9 cellular contexts compared by ENCODE assay signal in the genomic region with DNA sequence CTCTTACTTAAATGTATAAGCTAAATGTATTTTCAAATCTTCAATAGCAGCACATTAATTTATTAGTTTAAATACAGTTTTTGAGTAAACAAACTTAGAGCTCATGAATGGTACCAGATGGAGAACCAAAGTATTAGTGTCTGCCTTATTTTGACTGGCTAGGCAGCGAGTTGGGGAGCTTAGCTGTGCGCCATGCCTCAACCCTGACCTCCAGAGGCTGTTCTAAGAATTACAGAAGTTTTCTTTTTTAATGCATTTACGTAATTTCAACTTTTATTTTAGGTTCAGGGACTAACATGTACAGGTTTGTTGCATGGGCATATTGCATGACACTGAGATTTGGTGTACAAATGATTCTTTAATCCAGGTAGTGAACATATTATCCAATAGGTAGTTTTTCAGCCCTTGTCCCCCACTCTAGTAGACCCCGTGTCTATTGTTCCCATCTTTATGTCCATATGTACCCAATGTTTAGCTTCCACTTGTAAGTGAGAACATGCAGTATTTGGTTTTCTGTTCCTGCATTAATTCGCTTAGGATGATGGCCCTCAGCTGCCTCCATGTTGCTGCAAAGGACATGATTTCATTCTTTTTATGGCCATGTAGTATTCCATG.
A peak's percentile ranks its signal among the peaks of the same experiment; 100 is the strongest.
DNase-seq lines count a peak whose midpoint lies in the region; ATAC-seq, FAIRE-seq and TF ChIP-seq lines count a peak whose summit lies in the region.
"Had no signal": no experiment of that assay in that cellular context is flagged by ENCODE, and none has a peak within 500 bp of the region (broad histone marks: within the 10 kb centered on the region; RNA-seq: fewer than 3 reads in every experiment).

No MANE protein-coding gene starts in this region.

- no peak overlapping the region for H3K4me3 Mint-ChIP-seq in T-cell

- H3K9ac ChIP-seq in Karpas-422 (ENCODE audit: low read length), result no peak overlapping the region
- H3K9ac ChIP-seq in liver (ENCODE audit: low read depth in 1 of 2, low read length in 2 of 2), result no peak overlapping the region

- no peak overlapping the region for H3K27ac ChIP-seq in Karpas-422 (ENCODE audit: low read length)
- H3K27ac ChIP-seq in adrenal gland, result no peak overlapping the region
- no peak overlapping the region for H3K27ac ChIP-seq in liver (ENCODE audit: low read depth in 1 of 2, low read length in 2 of 2)
- H3K27ac ChIP-seq: epithelial cell of prostate had no signal

- peaks cover 0 to 6% (median 0%) of the 10 kb centered on the region in 3 donors for H3K9me3 Mint-ChIP-seq in T-cell

- DNase-seq in activated CD4-positive, alpha-beta T cell treated with anti-CD3 and anti-CD28 coated beads, Interleukin-2, amount 50 U/mL, for 48 hours, result peak; percentile 0 to 3
- no peak for DNase-seq in activated CD4-positive, alpha-beta T cell treated with anti-CD3 and anti-CD28 coated beads for 1 hour
- DNase-seq in H54 (ENCODE audit: insufficient read length, low spot score), result peak; percentile 9
- DNase-seq in Karpas-422, result peak; percentile 78
- DNase-seq in adrenal gland, result peak in 6 of 7 donors; percentile 18 to 56 (median 41)
- DNase-seq in T-cell, result no peak
- no peak for DNase-seq in nucleus accumbens (lab: John Stamatoyannopoulos, UW)

- H3K4me1 Mint-ChIP-seq in T-cell, result no peaks in the 10 kb centered on the region

- H3K9me3 ChIP-seq in Karpas-422 (ENCODE audit: low read length), result no peaks in the 10 kb centered on the region
- H3K9me3 ChIP-seq in adrenal gland (replicated peaks in 1 of 3), result no peaks in the 10 kb centered on the region
- H3K9me3 ChIP-seq in liver (ENCODE audit: control insufficient read depth in 4 of 4, low read length in 3 of 4), result no peaks in the 10 kb centered on the region

- WGBS in adrenal gland, 4 donors, result 24 to 39% (median 33%) methylated on average over 5 of the region's 5 CpGs
- 33% methylated on average over 5 of the region's 5 CpGs for WGBS in liver

- H3K9me2 ChIP-seq in Karpas-422 (replicated peaks; ENCODE audit: insufficient read depth, low read length), result no peaks in the 10 kb centered on the region

- TF ChIP-seq POLR2A in H54 (IDR thresholded peaks at IDR 0.05; ENCODE audit: low read depth, low read length), result no peak
- TF ChIP-seq POLR2A in adrenal gland (IDR thresholded peaks at IDR 0.05), result no peak

- H3K27me3 Mint-ChIP-seq in T-cell, result no peaks in the 10 kb centered on the region

- no peak overlapping the region for H3K4me3 ChIP-seq in Karpas-422 (ENCODE audit: low read length)
- no peak overlapping the region for H3K4me3 ChIP-seq in adrenal gland
- no peak overlapping the region for H3K4me3 ChIP-seq in liver (ENCODE audit: low read depth in 1 of 3, low read length in 3 of 3)

- H3K4me1 ChIP-seq in Karpas-422 (ENCODE audit: low read length) (no peaks in the 10 kb centered on the region), adrenal gland (replicated peaks in 1 of 2) (peaks cover 0 to 4% of the 10 kb centered on the region in 2 donors), liver (ENCODE audit: control insufficient read depth in 4 of 4, insufficient read depth in 4 of 4, low read length in 3 of 4) (no peaks in the 10 kb centered on the region)

- CTCF ChIA-PET in T-cell (lab: Charles Lee), result interaction anchor here in 1 of 2 donors (0.9 kb wide), 1 partner anchor 8 kb away, joined by 3 read pairs; no protein-coding TSS in a partner anchor

- ATAC-seq in T-cell (replicated peaks in 1 of 4), result no peak

- no peaks in the 10 kb centered on the region for H3K36me3 Mint-ChIP-seq in T-cell

- POLR2A ChIA-PET in T-cell (lab: Charles Lee), result no interaction called here

- intact Hi-C loops in adrenal gland (cut with DNase I), result no loop called here

- TF ChIP-seq RAD21 in liver (IDR thresholded peaks at IDR 0.05), result peak; percentile 74 to 75

- H3K4me2 ChIP-seq in Karpas-422 (ENCODE audit: low read depth, low read length, poor library complexity, severe bottlenecking), result no peak overlapping the region

- no peak overlapping the region for H2AFZ ChIP-seq in Karpas-422 (ENCODE audit: low read length)

- H3K27ac Mint-ChIP-seq in T-cell, result no peak overlapping the region

- no peaks in the 10 kb centered on the region for H3K36me3 ChIP-seq in Karpas-422 (ENCODE audit: insufficient read depth, low read length)
- H3K36me3 ChIP-seq in adrenal gland (replicated peaks in 1 of 2), result no peaks in the 10 kb centered on the region
- no peaks in the 10 kb centered on the region for H3K36me3 ChIP-seq in liver (ENCODE audit: control insufficient read depth in 4 of 4, insufficient read depth in 3 of 4, low read depth in 1 of 4, low read length in 3 of 4)

- FAIRE-seq in H54 (lab: Jason Lieb, UNC), result peak; percentile 94

- H3K27me3 ChIP-seq in Karpas-422 (ENCODE audit: low read length) (no peaks in the 10 kb centered on the region), adrenal gland (no peaks in the 10 kb centered on the region), liver (ENCODE audit: control insufficient read depth in 4 of 4, insufficient read depth in 4 of 4, low read length in 3 of 4) (no peaks in the 10 kb centered on the region)

- H4K20me1 ChIP-seq in Karpas-422 (ENCODE audit: insufficient read depth, low read depth, low read length), result no peaks in the 10 kb centered on the region

- H3K79me2 ChIP-seq in Karpas-422 (ENCODE audit: low read length), result no peaks in the 10 kb centered on the region

- TF ChIP-seq CTCF in adrenal gland (IDR thresholded peaks at IDR 0.05), result peak; percentile 69 to 79 (median 72)
- TF ChIP-seq CTCF in liver (IDR thresholded peaks at IDR 0.05; ENCODE audit: low read depth, low read length, missing input control), result peak; percentile 49

TF ChIP-seq in liver, 16 proteins besides CTCF, POLR2A, EP300 and RAD21:
- TF ChIP-seq HNF4G (IDR thresholded peaks at IDR 0.05) (no peak), TAF1 (conservative IDR thresholded peaks at IDR 0.05) (no peak), EGR1 (IDR thresholded peaks at IDR 0.05; ENCODE audit: low read depth in 2 of 2) (no peak), JUND (IDR thresholded peaks at IDR 0.05) (no peak), YY1 (IDR thresholded peaks at IDR 0.05) (no peak), GABPA (IDR thresholded peaks at IDR 0.05 in 1 of 2, conservative IDR thresholded peaks at IDR 0.05 in 1 of 2) (no peak), HNF4A (conservative IDR thresholded peaks at IDR 0.05) (no peak), RXRA (IDR thresholded peaks at IDR 0.05) (no peak)
- TF ChIP-seq, protein P1, sequence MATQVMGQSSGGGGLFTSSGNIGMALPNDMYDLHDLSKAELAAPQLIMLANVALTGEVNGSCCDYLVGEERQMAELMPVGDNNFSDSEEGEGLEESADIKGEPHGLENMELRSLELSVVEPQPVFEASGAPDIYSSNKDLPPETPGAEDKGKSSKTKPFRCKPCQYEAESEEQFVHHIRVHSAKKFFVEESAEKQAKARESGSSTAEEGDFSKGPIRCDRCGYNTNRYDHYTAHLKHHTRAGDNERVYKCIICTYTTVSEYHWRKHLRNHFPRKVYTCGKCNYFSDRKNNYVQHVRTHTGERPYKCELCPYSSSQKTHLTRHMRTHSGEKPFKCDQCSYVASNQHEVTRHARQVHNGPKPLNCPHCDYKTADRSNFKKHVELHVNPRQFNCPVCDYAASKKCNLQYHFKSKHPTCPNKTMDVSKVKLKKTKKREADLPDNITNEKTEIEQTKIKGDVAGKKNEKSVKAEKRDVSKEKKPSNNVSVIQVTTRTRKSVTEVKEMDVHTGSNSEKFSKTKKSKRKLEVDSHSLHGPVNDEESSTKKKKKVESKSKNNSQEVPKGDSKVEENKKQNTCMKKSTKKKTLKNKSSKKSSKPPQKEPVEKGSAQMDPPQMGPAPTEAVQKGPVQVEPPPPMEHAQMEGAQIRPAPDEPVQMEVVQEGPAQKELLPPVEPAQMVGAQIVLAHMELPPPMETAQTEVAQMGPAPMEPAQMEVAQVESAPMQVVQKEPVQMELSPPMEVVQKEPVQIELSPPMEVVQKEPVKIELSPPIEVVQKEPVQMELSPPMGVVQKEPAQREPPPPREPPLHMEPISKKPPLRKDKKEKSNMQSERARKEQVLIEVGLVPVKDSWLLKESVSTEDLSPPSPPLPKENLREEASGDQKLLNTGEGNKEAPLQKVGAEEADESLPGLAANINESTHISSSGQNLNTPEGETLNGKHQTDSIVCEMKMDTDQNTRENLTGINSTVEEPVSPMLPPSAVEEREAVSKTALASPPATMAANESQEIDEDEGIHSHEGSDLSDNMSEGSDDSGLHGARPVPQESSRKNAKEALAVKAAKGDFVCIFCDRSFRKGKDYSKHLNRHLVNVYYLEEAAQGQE (IDR thresholded peaks at IDR 0.05), result no peak
- TF ChIP-seq, protein P2, sequence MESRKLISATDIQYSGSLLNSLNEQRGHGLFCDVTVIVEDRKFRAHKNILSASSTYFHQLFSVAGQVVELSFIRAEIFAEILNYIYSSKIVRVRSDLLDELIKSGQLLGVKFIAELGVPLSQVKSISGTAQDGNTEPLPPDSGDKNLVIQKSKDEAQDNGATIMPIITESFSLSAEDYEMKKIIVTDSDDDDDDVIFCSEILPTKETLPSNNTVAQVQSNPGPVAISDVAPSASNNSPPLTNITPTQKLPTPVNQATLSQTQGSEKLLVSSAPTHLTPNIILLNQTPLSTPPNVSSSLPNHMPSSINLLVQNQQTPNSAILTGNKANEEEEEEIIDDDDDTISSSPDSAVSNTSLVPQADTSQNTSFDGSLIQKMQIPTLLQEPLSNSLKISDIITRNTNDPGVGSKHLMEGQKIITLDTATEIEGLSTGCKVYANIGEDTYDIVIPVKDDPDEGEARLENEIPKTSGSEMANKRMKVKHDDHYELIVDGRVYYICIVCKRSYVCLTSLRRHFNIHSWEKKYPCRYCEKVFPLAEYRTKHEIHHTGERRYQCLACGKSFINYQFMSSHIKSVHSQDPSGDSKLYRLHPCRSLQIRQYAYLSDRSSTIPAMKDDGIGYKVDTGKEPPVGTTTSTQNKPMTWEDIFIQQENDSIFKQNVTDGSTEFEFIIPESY (IDR thresholded peaks at IDR 0.05), result no peak

Comparison
In these comparisons a context has a peak if more than half of its experiments do, and no peak if none do; other contexts are left out.
1. DNase-seq: peak in activated CD4-positive, alpha-beta T cell treated with anti-CD3 and anti-CD28 coated beads, Interleukin-2, amount 50 U/mL, for 48 hours (2 of 2), H54 (single experiment), Karpas-422 (single experiment) and adrenal gland (6 of 7); none in activated CD4-positive, alpha-beta T cell treated with anti-CD3 and anti-CD28 coated beads for 1 hour (single experiment), T-cell (0 of 34) and nucleus accumbens (0 of 56).